Comparison of ENCODE assay signal across 8 cellular contexts in genomic region chr18:9474983-9475642, GRCh38. TPM values are rescaled to one million over a fixed set of nuclear protein-coding genes. Genes with fewer than 3 reads are reported as not detected.
DNase-seq lines count a peak whose midpoint lies in the region; ATAC-seq and TF ChIP-seq lines count a peak whose summit lies in the region.

RALBP1 (plus strand) TSS chr18:9475513; CDS start chr18:9513046, 37,533 bp downstream.

- DNase-seq in GM10248 (ENCODE audit: extremely low spot score): peak; percentile 97
- peak; percentile 96 for DNase-seq in NCI-H1092 (lab: John Stamatoyannopoulos, UW)
- DNase-seq in SKM-1 treated with dmso at 0.1 percent for 144 hours (lab: John Stamatoyannopoulos, UW; ENCODE audit: unreplicated experiment): peak; percentile 99
- DNase-seq in glomerular endothelial cell (ENCODE audit: extremely low read depth, low read depth, low spot score): peak; percentile 89
- DNase-seq in occipital lobe (lab: John Stamatoyannopoulos, UW): peak; percentile 99

- CTCF ChIA-PET in GM10248 (lab: Yijun Ruan, JAX): no interaction called here

- POLR2A ChIA-PET in GM10248 (lab: Yijun Ruan, JAX): no interaction called here

- TF ChIP-seq CTCF in GM10248 (IDR thresholded peaks at IDR 0.05; ENCODE audit: control extremely low read depth, extremely low read depth, low read depth, missing control alignments): peak; percentile 47

- peak; percentile 95 for ATAC-seq in HG02610 (IDR thresholded peaks at IDR 0.05; ENCODE audit: unreplicated experiment)

- peak within 1 kb of the TSS; percentile 94 for H3K4me3 Mint-ChIP-seq in activated naive CD8-positive, alpha-beta T cell

- H3K9me3 Mint-ChIP-seq in activated naive CD8-positive, alpha-beta T cell (ENCODE audit: low read depth): no peaks in the 10 kb centered on the region

- peaks cover 25% of the 10 kb centered on the region for H3K4me1 Mint-ChIP-seq in activated naive CD8-positive, alpha-beta T cell (ENCODE audit: low read depth)

- peaks cover 5% of the 10 kb centered on the region for H3K36me3 Mint-ChIP-seq in activated naive CD8-positive, alpha-beta T cell

- H3K27ac Mint-ChIP-seq in activated naive CD8-positive, alpha-beta T cell: peak within 1 kb of the TSS; percentile 94

- H3K27me3 Mint-ChIP-seq in activated naive CD8-positive, alpha-beta T cell: peaks cover 2% of the 10 kb centered on the region

- H3K27ac ChIP-seq in temporal lobe (ENCODE audit: low read depth, low read length): peak within 1 kb of the TSS; percentile 82

RNA-seq across cellular contexts. Expression of gene RALBP1, which starts in this region (rescaled TPM):
- total RNA-seq in glomerular endothelial cell (73.5 and 84.5 TPM in 2 replicates), occipital lobe (34.0 TPM), temporal lobe (26.1 TPM)

Comparison
In these comparisons a context has a peak if more than half of its experiments do, and no peak if none do; other contexts are left out.
1. Peak in every context shown above with its lines: DNase-seq, ATAC-seq and H3K27ac ChIP-seq.